ENCODE assay signal across 2 cellular contexts in the genomic region with DNA sequence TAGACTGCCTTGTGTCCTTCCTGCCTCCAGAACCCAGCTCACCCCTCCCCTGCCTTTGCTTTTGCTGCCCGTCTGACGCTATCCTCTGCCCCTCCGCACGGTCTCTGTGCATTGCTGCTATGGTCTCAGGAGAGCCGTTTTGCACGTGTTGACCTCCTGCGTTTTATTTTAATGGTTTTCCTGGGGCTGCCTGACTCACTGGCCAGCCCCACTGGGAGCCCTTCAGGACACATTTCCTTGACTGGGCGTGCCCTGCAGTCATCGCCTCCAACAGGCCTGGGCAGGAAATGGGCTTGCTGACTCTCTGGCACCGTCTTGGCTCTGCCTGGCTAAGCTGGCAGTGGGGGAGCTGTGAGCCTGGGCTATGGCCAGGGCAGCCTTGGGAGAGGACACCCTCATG.
TF ChIP-seq lines count a peak whose summit lies in the region.

No MANE protein-coding gene starts in this region.

TF ChIP-seq in A549, 52 proteins besides CTCF, POLR2A, EP300 and RAD21 (continued from another document):
- TF ChIP-seq HEYL (CRISPR knock-in tag; IDR thresholded peaks at IDR 0.05), result no peak

TF ChIP-seq in HCT116, 20 proteins besides CTCF, POLR2A, EP300 and RAD21 (continued from another document):
- TF ChIP-seq, protein P1, sequence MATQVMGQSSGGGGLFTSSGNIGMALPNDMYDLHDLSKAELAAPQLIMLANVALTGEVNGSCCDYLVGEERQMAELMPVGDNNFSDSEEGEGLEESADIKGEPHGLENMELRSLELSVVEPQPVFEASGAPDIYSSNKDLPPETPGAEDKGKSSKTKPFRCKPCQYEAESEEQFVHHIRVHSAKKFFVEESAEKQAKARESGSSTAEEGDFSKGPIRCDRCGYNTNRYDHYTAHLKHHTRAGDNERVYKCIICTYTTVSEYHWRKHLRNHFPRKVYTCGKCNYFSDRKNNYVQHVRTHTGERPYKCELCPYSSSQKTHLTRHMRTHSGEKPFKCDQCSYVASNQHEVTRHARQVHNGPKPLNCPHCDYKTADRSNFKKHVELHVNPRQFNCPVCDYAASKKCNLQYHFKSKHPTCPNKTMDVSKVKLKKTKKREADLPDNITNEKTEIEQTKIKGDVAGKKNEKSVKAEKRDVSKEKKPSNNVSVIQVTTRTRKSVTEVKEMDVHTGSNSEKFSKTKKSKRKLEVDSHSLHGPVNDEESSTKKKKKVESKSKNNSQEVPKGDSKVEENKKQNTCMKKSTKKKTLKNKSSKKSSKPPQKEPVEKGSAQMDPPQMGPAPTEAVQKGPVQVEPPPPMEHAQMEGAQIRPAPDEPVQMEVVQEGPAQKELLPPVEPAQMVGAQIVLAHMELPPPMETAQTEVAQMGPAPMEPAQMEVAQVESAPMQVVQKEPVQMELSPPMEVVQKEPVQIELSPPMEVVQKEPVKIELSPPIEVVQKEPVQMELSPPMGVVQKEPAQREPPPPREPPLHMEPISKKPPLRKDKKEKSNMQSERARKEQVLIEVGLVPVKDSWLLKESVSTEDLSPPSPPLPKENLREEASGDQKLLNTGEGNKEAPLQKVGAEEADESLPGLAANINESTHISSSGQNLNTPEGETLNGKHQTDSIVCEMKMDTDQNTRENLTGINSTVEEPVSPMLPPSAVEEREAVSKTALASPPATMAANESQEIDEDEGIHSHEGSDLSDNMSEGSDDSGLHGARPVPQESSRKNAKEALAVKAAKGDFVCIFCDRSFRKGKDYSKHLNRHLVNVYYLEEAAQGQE (IDR thresholded peaks at IDR 0.05; ENCODE audit: low read depth), result no peak
- TF ChIP-seq, protein P2, sequence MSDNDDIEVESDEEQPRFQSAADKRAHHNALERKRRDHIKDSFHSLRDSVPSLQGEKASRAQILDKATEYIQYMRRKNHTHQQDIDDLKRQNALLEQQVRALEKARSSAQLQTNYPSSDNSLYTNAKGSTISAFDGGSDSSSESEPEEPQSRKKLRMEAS (IDR thresholded peaks at IDR 0.05), result peak; percentile 86; the same call in 1 of the 2 replicates
